In genomic region chr18:24928479-24928878, GRCh38 we compare ENCODE assay signal across 20 cellular contexts.
DNase-seq lines count a peak whose midpoint lies in the region; ATAC-seq and TF ChIP-seq lines count a peak whose summit lies in the region.
"Had no signal": no experiment of that assay in that cellular context is flagged by ENCODE, and none has a peak within 500 bp of the region (broad histone marks: within the 10 kb centered on the region; RNA-seq: fewer than 3 reads in every experiment).

No MANE protein-coding gene starts in this region.

- no peaks in the 10 kb centered on the region for H3K36me3 Mint-ChIP-seq in activated B cell treated with CpG ODN at 0.5 μM for 24 hours (ENCODE audit: low read depth)
- H3K36me3 Mint-ChIP-seq in neural crest cell (ENCODE audit: low read depth) = no peaks in the 10 kb centered on the region
- no peaks in the 10 kb centered on the region for H3K36me3 Mint-ChIP-seq in WTC11
- H3K36me3 Mint-ChIP-seq: activated naive CD8-positive, alpha-beta T cell treated with anti-CD3 and anti-CD28 coated beads, Interleukin-2, amount 10 ng/mL, durations not matched to agents 7 days and 5 days; CD8-positive, alpha-beta T cell had no signal

- H2AFZ ChIP-seq in MM.1S (ENCODE audit: low read length) = 0 out of 2 replicates have a peak overlapping the region, but pooled peaks have one; percentile 17

- H3K4me3 Mint-ChIP-seq in activated B cell treated with CpG ODN at 0.5 μM for 24 hours = peak overlapping the region; percentile 58
- no peak overlapping the region for H3K4me3 Mint-ChIP-seq in neural crest cell
- no peak overlapping the region for H3K4me3 Mint-ChIP-seq in WTC11
- H3K4me3 Mint-ChIP-seq: activated naive CD8-positive, alpha-beta T cell treated with anti-CD3 and anti-CD28 coated beads, Interleukin-2, amount 10 ng/mL, durations not matched to agents 7 days and 5 days; CD8-positive, alpha-beta T cell; nephron; T-helper 1 cell treated with Interleukin-12 subunit alpha and Interleukin-12 subunit beta and Interleukin-4 antibody, amounts not matched to agents 30 μg/mL and 1 μg/mL, for 36 hours had no signal

- no peaks in the 10 kb centered on the region for H3F3A ChIP-seq in MM.1S (ENCODE audit: insufficient read depth, low read length)

- no peaks in the 10 kb centered on the region for H3K27me3 Mint-ChIP-seq in activated B cell treated with CpG ODN at 0.5 μM for 24 hours
- no peaks in the 10 kb centered on the region for H3K27me3 Mint-ChIP-seq in neural crest cell (ENCODE audit: low read depth)
- H3K27me3 Mint-ChIP-seq in WTC11 (ENCODE audit: low read depth) = peaks cover 25% of the 10 kb centered on the region

- H3K27me3 ChIP-seq in MM.1S (replicated peaks; ENCODE audit: insufficient read depth, low read length) = no peaks in the 10 kb centered on the region
- H3K27me3 ChIP-seq: colonic mucosa, SJCRH30 had no signal

- H3K4me1 Mint-ChIP-seq in activated B cell treated with CpG ODN at 0.5 μM for 24 hours (peaks cover 78% of the 10 kb centered on the region), neural crest cell (peaks cover 22% of the 10 kb centered on the region), WTC11 (peaks cover 40% of the 10 kb centered on the region)
- H3K4me1 Mint-ChIP-seq: activated naive CD8-positive, alpha-beta T cell treated with anti-CD3 and anti-CD28 coated beads, Interleukin-2, amount 10 ng/mL, durations not matched to agents 7 days and 5 days had no signal

- H3K9me3 Mint-ChIP-seq in activated B cell treated with CpG ODN at 0.5 μM for 24 hours (no peaks in the 10 kb centered on the region), neural crest cell (peaks cover 6% of the 10 kb centered on the region), WTC11 (no peaks in the 10 kb centered on the region)
- H3K9me3 Mint-ChIP-seq: activated T-helper 2 cell treated with anti-CD3 and anti-CD28 coated beads, Interferon-gamma antibody, Interleukin-2, Interleukin-4, amounts not matched to agents 10 μg/mL and 5 μg/mL and 100 μg/mL, durations not matched to agents 14 hours and 24 hours and 36 hours; CD8-positive, alpha-beta T cell; nephron; T-helper 1 cell treated with Interleukin-12 subunit alpha and Interleukin-12 subunit beta and Interleukin-4 antibody, amounts not matched to agents 30 μg/mL and 1 μg/mL, for 36 hours had no signal

- H3K36me3 ChIP-seq in MM.1S (replicated peaks; ENCODE audit: insufficient read depth, low read length) = no peaks in the 10 kb centered on the region
- H3K36me3 ChIP-seq: colonic mucosa, SJCRH30 had no signal

- H3K9me3 ChIP-seq in MM.1S (replicated peaks; ENCODE audit: insufficient read depth, low read length) = no peaks in the 10 kb centered on the region
- H3K9me3 ChIP-seq: colonic mucosa, SJCRH30 had no signal

- H3K27ac Mint-ChIP-seq in activated B cell treated with CpG ODN at 0.5 μM for 24 hours (peak overlapping the region; percentile 81), neural crest cell (ENCODE audit: unreplicated experiment) (peak overlapping the region; percentile 8), WTC11 (no peak overlapping the region)
- H3K27ac Mint-ChIP-seq: activated naive CD8-positive, alpha-beta T cell treated with anti-CD3 and anti-CD28 coated beads, Interleukin-2, amount 10 ng/mL, durations not matched to agents 7 days and 5 days; activated T-helper 2 cell treated with anti-CD3 and anti-CD28 coated beads, Interferon-gamma antibody, Interleukin-2, Interleukin-4, amounts not matched to agents 10 μg/mL and 5 μg/mL and 100 μg/mL, durations not matched to agents 14 hours and 24 hours and 36 hours; CD8-positive, alpha-beta T cell; T-helper 1 cell treated with Interleukin-12 subunit alpha and Interleukin-12 subunit beta and Interleukin-4 antibody, amounts not matched to agents 30 μg/mL and 1 μg/mL, for 36 hours had no signal

- H3K79me2 ChIP-seq in MM.1S (ENCODE audit: low read length) = no peaks in the 10 kb centered on the region

- H3K4me1 ChIP-seq in MM.1S (ENCODE audit: low read length) = 0 out of 2 replicates have a peak, but pooled peaks cover 5% of the 10 kb centered on the region
- H3K4me1 ChIP-seq: colonic mucosa, SJCRH30 had no signal

- CTCF ChIA-PET in activated B cell treated with CpG ODN at 0.5 μM for 24 hours (lab: Charles Lee) (no interaction called here), WTC11 (lab: Charles Lee) (no interaction called here)

- no peak overlapping the region for H3K9ac ChIP-seq in MM.1S (ENCODE audit: low read length)

- DNase-seq in MM.1S (no peak), activated B cell treated with CpG ODN at 0.5 μM for 24 hours (no peak), neural crest cell (ENCODE audit: low read depth, low spot score) (no peak), GM13977 (ENCODE audit: low spot score) (no peak), hippocampal formation (lab: John Stamatoyannopoulos, UW) (no peak), WTC11 (ENCODE audit: low spot score) (no peak), GM19240 (ENCODE audit: insufficient read length, low spot score) (no peak)
- DNase-seq: activated CD8-positive, alpha-beta memory T cell treated with anti-CD3 and anti-CD28 coated beads, Interleukin-2, amount 50 U/mL, for 4 hours; activated naive CD8-positive, alpha-beta T cell treated with anti-CD3 and anti-CD28 coated beads, Interleukin-2, amount 10 ng/mL, durations not matched to agents 7 days and 5 days; CD8-positive, alpha-beta T cell; colonic mucosa; DND-41; left colon; NCI-H2029; NCI-H526 treated with DMSO at 0.1 percent for 48 hours had no signal

- H3K4me2 ChIP-seq in MM.1S (ENCODE audit: low read depth, low read length) = peak overlapping the region; percentile 22; the same call in 1 of the 2 replicates

- intact Hi-C loops in activated B cell treated with CpG ODN at 0.5 μM for 24 hours (cut with micrococcal nuclease) = no loop called here

- ATAC-seq in GM18502 (IDR thresholded peaks at IDR 0.05; ENCODE audit: poor library complexity, unreplicated experiment) (peak; percentile 40), activated B cell treated with CpG ODN at 0.5 μM for 24 hours (ENCODE audit: low read depth) (peak; percentile 33), WTC11 (no peak)
- ATAC-seq: CD8-positive, alpha-beta T cell; left colon had no signal

- POLR2A ChIA-PET in activated B cell treated with CpG ODN at 0.5 μM for 24 hours (lab: Charles Lee) = no interaction called here
- POLR2A ChIA-PET in WTC11 (lab: Charles Lee) = no interaction called here

- in situ Hi-C loops in GM13977 (cut with MboI; ENCODE audit: low pct_unique_long_range_greater_than_20kb, low sequenced_read_pairs, unreplicated experiment) = no loop called here

- no peak overlapping the region for H3K4me3 ChIP-seq in MM.1S (ENCODE audit: low read length)
- H3K4me3 ChIP-seq: colonic mucosa, SJCRH30 had no signal

- TF ChIP-seq CTCF in MM.1S (IDR thresholded peaks at IDR 0.05; ENCODE audit: low read length) = no peak
- TF ChIP-seq CTCF in activated B cell treated with CpG ODN at 0.5 μM for 24 hours (IDR thresholded peaks at IDR 0.05) = no peak
- no peak for TF ChIP-seq CTCF in neural crest cell (conservative IDR thresholded peaks at IDR 0.05)
- TF ChIP-seq CTCF in GM13977 (IDR thresholded peaks at IDR 0.05; ENCODE audit: extremely low read depth, insufficient read depth, missing control alignments) = no peak
- TF ChIP-seq CTCF in WTC11 (IDR thresholded peaks at IDR 0.05) = no peak

- H3K9me2 ChIP-seq in MM.1S (replicated peaks; ENCODE audit: insufficient read depth, low read length) = no peaks in the 10 kb centered on the region

- no peak overlapping the region; the same call in 1 of the 2 replicates for H3K27ac ChIP-seq in MM.1S (ENCODE audit: low read length)
- H3K27ac ChIP-seq: colonic mucosa, SJCRH30 had no signal

- no peaks in the 10 kb centered on the region for H4K20me1 ChIP-seq in MM.1S (ENCODE audit: insufficient read depth, low read length)

TF ChIP-seq in WTC11, 78 proteins besides CTCF, POLR2A, EP300 and RAD21 (continues in another document):
- TF ChIP-seq EMX1 (CRISPR knock-in tag; IDR thresholded peaks at IDR 0.05) (no peak), ZNF396 (CRISPR knock-in tag; IDR thresholded peaks at IDR 0.05; ENCODE audit: borderline replicate concordance) (no peak), NFATC4 (CRISPR knock-in tag; IDR thresholded peaks at IDR 0.05) (no peak), ATF6 (CRISPR knock-in tag; IDR thresholded peaks at IDR 0.05) (no peak), ATF3 (CRISPR knock-in tag; conservative IDR thresholded peaks at IDR 0.05) (no peak), KAT7 (CRISPR knock-in tag; IDR thresholded peaks at IDR 0.05; ENCODE audit: borderline replicate concordance) (no peak), TP53 (CRISPR knock-in tag; IDR thresholded peaks at IDR 0.05) (no peak), OVOL2 (CRISPR knock-in tag; IDR thresholded peaks at IDR 0.05; ENCODE audit: borderline replicate concordance) (no peak), E2F4 (CRISPR knock-in tag; IDR thresholded peaks at IDR 0.05; ENCODE audit: borderline replicate concordance, low read depth) (no peak)
